In the genomic region with DNA sequence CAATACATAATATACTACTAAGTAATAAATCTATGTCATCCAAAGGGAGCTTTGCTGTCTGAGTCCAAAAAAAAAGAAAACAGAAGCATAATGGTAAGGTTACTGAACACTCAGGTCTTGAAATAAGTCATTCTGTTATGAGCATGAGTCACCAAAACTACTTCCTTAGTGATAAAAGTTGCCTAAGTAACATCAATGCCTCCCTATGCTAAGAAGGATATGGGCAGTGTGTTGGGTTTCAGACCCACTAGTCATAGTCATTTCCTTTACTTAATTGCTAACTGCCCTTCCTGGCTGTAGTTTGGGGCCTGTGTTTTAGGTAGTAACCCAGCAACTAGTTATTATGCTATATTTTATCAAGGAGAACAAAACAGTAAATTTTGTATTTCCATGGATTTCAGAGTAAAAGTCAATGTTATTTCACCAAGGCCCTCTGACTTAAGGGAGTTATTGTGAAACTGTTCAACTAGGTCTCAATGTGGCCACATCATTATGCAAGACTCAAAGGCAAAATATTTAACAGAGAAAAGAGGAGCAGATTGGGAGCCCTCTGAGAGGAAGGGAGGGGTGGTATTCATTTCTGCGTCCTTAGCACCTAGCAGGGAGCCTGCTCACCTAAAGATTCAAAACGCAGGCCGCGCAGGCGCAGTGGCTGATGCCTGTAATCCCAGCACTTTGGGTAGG, we compare ENCODE assay signal across 8 cellular contexts. TPM values are rescaled to one million over a fixed set of nuclear protein-coding genes. Genes with fewer than 3 reads are reported as not detected.
DNase-seq lines count a peak whose midpoint lies in the region; ATAC-seq and TF ChIP-seq lines count a peak whose summit lies in the region.

No MANE protein-coding gene starts in this region.

- H3K27ac Mint-ChIP-seq in immature natural killer cell = peak overlapping the region; percentile 95 to 98 (median 96)

- no peaks in the 10 kb centered on the region for H3K27me3 ChIP-seq in GM23248 (replicated peaks; ENCODE audit: insufficient read depth)
- no peaks in the 10 kb centered on the region for H3K27me3 ChIP-seq in adipocyte (replicated peaks; ENCODE audit: control insufficient read depth, insufficient read depth, low read length)
- no peaks in the 10 kb centered on the region for H3K27me3 ChIP-seq in thoracic aorta (replicated peaks; ENCODE audit: insufficient read depth)

- peaks cover 78% of the 10 kb centered on the region for H3K4me1 ChIP-seq in GM23248 (ENCODE audit: insufficient read depth)
- peaks cover 71% of the 10 kb centered on the region for H3K4me1 ChIP-seq in adipocyte (ENCODE audit: control insufficient read depth, insufficient read depth, low read length)
- H3K4me1 ChIP-seq in thoracic aorta (ENCODE audit: control insufficient read depth in 1 of 2, low read depth in 2 of 2) = peaks cover 38 to 70% of the 10 kb centered on the region in 2 donors

- peak overlapping the region; percentile 100 for H3K27ac ChIP-seq in GM23248
- H3K27ac ChIP-seq in thoracic aorta = peak overlapping the region; percentile 84 to 97

- peaks cover 0 to 9% (median 4%) of the 10 kb centered on the region in 3 donors for H3K36me3 Mint-ChIP-seq in immature natural killer cell

- ATAC-seq in thoracic aorta (ENCODE audit: insufficient number of reproducible peaks, low FRiP score, low read depth) = peak; percentile 79

- DNase-seq in GM13977 (ENCODE audit: low spot score) (peak; percentile 72), GM23248 (peak; percentile 98), Kasumi-1 (lab: John Stamatoyannopoulos, UW) (peak; percentile 99 to 100), adipocyte (ENCODE audit: low read depth) (peak; percentile 90), immature natural killer cell (peak; percentile 47 to 71 (median 58)), thoracic aorta (ENCODE audit: low spot score) (no peak), UCSD-AML1 (lab: John Stamatoyannopoulos, UW; ENCODE audit: unreplicated experiment) (no peak), hypothalamus (lab: John Stamatoyannopoulos, UW) (no peak)

- H3F3A ChIP-seq in GM23248 (ENCODE audit: insufficient read depth) = peaks cover 66% of the 10 kb centered on the region

- H3K4me3 Mint-ChIP-seq in immature natural killer cell = peak overlapping the region in 2 of 5 donors; percentile 29 to 51

- H3K79me2 ChIP-seq in GM23248 (ENCODE audit: insufficient read depth) = peaks cover 38% of the 10 kb centered on the region

- H3K9ac ChIP-seq in GM23248 = peak overlapping the region; percentile 90
- peak overlapping the region; percentile 76 for H3K9ac ChIP-seq in adipocyte (ENCODE audit: low read length)

- no peaks in the 10 kb centered on the region for H3K36me3 ChIP-seq in GM23248 (ENCODE audit: low read depth)
- no peaks in the 10 kb centered on the region for H3K36me3 ChIP-seq in adipocyte (ENCODE audit: control insufficient read depth, insufficient read depth, low read length, severe bottlenecking)
- H3K36me3 ChIP-seq in thoracic aorta = no peaks in the 10 kb centered on the region

- WGBS in GM23248 (ENCODE audit: low coverage in 1 of 2, low lambda C conversion rate in 2 of 2, missing lambda C conversion rate in 2 of 2), 2 experiments = 69 to 74% methylated on average over 5 of the region's 5 CpGs

- H3K9me2 ChIP-seq in GM23248 (ENCODE audit: insufficient read depth) = no peaks in the 10 kb centered on the region

- H3K4me2 ChIP-seq in GM23248 (ENCODE audit: unreplicated experiment) = peak overlapping the region; percentile 86

- no peaks in the 10 kb centered on the region for H4K20me1 ChIP-seq in GM23248 (ENCODE audit: insufficient read depth)

- peaks cover 13 to 20% of the 10 kb centered on the region in 2 donors for H3K4me1 Mint-ChIP-seq in immature natural killer cell

- no peak overlapping the region for H2AFZ ChIP-seq in GM23248

- in situ Hi-C loops in GM13977 (cut with MboI; ENCODE audit: low pct_unique_long_range_greater_than_20kb, low sequenced_read_pairs, unreplicated experiment) (no loop called here), GM23248 (cut with MboI) (no loop called here)

- TF ChIP-seq CTCF in GM13977 (IDR thresholded peaks at IDR 0.05; ENCODE audit: extremely low read depth, insufficient read depth, missing control alignments) (no peak), thoracic aorta (IDR thresholded peaks at IDR 0.05) (no peak)

- no peaks in the 10 kb centered on the region for H3K9me3 Mint-ChIP-seq in immature natural killer cell

- peaks cover 0 to 3% (median 0%) of the 10 kb centered on the region in 3 donors for H3K27me3 Mint-ChIP-seq in immature natural killer cell (ENCODE audit: low read depth in 3 of 3)

- peak overlapping the region; percentile 70 for H3K4me3 ChIP-seq in GM23248
- peak overlapping the region; percentile 61 for H3K4me3 ChIP-seq in adipocyte (ENCODE audit: low read length)
- H3K4me3 ChIP-seq in thoracic aorta = peak overlapping the region; percentile 25

- H3K9me3 ChIP-seq in GM23248 (ENCODE audit: low read depth) (no peaks in the 10 kb centered on the region), adipocyte (ENCODE audit: control insufficient read depth, low read length) (no peaks in the 10 kb centered on the region), thoracic aorta (no peaks in the 10 kb centered on the region)

RNA-seq across cellular contexts. Expression of gene VIM, which starts 11.7 kb away (rescaled TPM):
- 10,031 and 10,466 TPM in 2 replicates for total RNA-seq in GM23248 (2014; rRNA removed; shearing (Covaris generic))
- polyA plus RNA-seq in GM23248 (2016; fragmentation: Nextera tagmentation; extraction: Ambion mirVana) = 3,784 and 3,823 TPM in 2 replicates
- polyA plus RNA-seq in immature natural killer cell = 100 to 1,000 TPM in 2 of 3 donors, 10 to 100 TPM in 1; 61.5 to 183 (median 142) TPM
- total RNA-seq in thoracic aorta = 1,000 to 10,000 TPM; 5,884 to 8,033 TPM

RNA-seq across cellular contexts. Expression of gene TRDMT1, which starts 14.9 kb away (rescaled TPM):
- 4.4 and 13.0 TPM in 2 replicates for total RNA-seq in GM23248 (2014; rRNA removed; shearing (Covaris generic))
- polyA plus RNA-seq in GM23248 (2016; fragmentation: Nextera tagmentation; extraction: Ambion mirVana) (4.3 and 7.2 TPM in 2 replicates), immature natural killer cell (1 to 10 TPM; 1.4 to 7.8 (median 3.6) TPM)
- 10 to 100 TPM; 12.3 to 21.0 TPM for total RNA-seq in thoracic aorta

Comparison
In these comparisons a context has a peak if more than half of its experiments do, and no peak if none do; other contexts are left out.
1. DNase-seq: peak in GM13977 (single experiment), GM23248 (single experiment), Kasumi-1 (2 of 2), adipocyte (single experiment) and immature natural killer cell (3 of 3); none in thoracic aorta (single experiment), UCSD-AML1 (single experiment) and hypothalamus (0 of 51).
2. Peak in every context shown above with its lines, with median percentiles within 50 percentile points of each other: H3K4me3 ChIP-seq.